1 cellular context compared by ENCODE assay signal in the genomic region with DNA sequence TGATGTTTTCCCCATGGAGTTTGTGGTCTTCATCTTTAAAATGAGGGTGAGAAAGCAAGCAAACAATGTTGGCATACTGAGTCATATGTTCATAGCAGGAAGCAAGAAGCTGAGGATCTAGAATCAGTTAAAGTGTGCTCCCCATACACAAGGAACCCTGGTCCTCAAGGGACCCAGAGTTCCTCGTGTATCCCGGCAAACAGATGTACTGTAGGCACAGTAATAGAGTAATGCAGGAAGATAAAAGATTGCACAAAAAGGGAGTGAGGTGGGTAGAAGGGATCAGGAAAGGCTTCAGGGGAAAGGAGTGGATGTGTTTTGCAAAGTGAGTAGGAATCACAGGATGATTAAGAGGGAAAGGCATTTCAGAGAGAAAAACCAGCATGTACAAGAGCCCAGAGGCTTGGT.
TF ChIP-seq lines count a peak whose summit lies in the region.

No MANE protein-coding gene starts in this region.

TF ChIP-seq in IMR-90, 13 proteins besides CTCF, POLR2A, EP300 and RAD21:
- TF ChIP-seq ELK1 (IDR thresholded peaks at IDR 0.05; ENCODE audit: borderline replicate concordance, low read depth, low read length), result no peak
